ENCODE assay signal across 9 cellular contexts in genomic region chr18:74476154-74476553, GRCh38. TPM values are rescaled to one million over a fixed set of nuclear protein-coding genes. Genes with fewer than 3 reads are reported as not detected.
DNase-seq lines count a peak whose midpoint lies in the region; ATAC-seq and TF ChIP-seq lines count a peak whose summit lies in the region.
"Had no signal": no experiment of that assay in that cellular context is flagged by ENCODE, and none has a peak within 500 bp of the region (broad histone marks: within the 10 kb centered on the region; RNA-seq: fewer than 3 reads in every experiment).

No MANE protein-coding gene starts in this region.

- DNase-seq in BJ (ENCODE audit: low read depth) (no peak), HuH-7 (ENCODE audit: low spot score) (peak; percentile 70), mammary epithelial cell (no peak), medulla oblongata (ENCODE audit: extremely low spot score) (peak; percentile 86), NCI-H2081 (lab: John Stamatoyannopoulos, UW) (no peak)
- no peak for DNase-seq in naive thymus-derived CD4-positive, alpha-beta T cell

- H3K27ac ChIP-seq in mammary epithelial cell (ENCODE audit: insufficient read depth, low read depth, low read length) = no peak overlapping the region
- no peak overlapping the region for H3K27ac ChIP-seq in naive thymus-derived CD4-positive, alpha-beta T cell (ENCODE audit: low read depth, low read length)
- H3K27ac ChIP-seq: SK-N-MC had no signal

- in situ Hi-C loops in mammary epithelial cell (cut with MboI; ENCODE audit: low sequenced_read_pairs in 2 of 2) = loop anchor here in 1 of 2 donors (25.0 kb wide), 1 partner anchor 289 kb away; no protein-coding TSS in a partner anchor

- H3K36me3 Mint-ChIP-seq in naive thymus-derived CD4-positive, alpha-beta T cell = no peaks in the 10 kb centered on the region

- dilution Hi-C loops in mammary epithelial cell (cut with HindIII; ENCODE audit: low sequenced_read_pairs) = loop anchor here (5.0 kb wide), 1 partner anchor 56 kb away; the partner anchor contains the start of gene CNDP1

- peaks cover 0 to 4% (median 0%) of the 10 kb centered on the region in 7 donors for H3K4me1 Mint-ChIP-seq in naive thymus-derived CD4-positive, alpha-beta T cell

- no peaks in the 10 kb centered on the region for H3K79me2 ChIP-seq in mammary epithelial cell (ENCODE audit: insufficient read depth, low read length)

- intact Hi-C loops in mammary epithelial cell (cut with micrococcal nuclease) = no loop called here
- intact Hi-C loops in naive thymus-derived CD4-positive, alpha-beta T cell (cut with micrococcal nuclease) = loop anchor here in 1 of 2 donors (5.0 kb wide), 1 partner anchor 34 kb away; no protein-coding TSS in a partner anchor

- no peaks in the 10 kb centered on the region for H3K36me3 ChIP-seq in BJ (ENCODE audit: control insufficient read depth, insufficient read depth, low read length)
- H3K36me3 ChIP-seq in mammary epithelial cell (ENCODE audit: insufficient read depth, low read length) = no peaks in the 10 kb centered on the region
- no peaks in the 10 kb centered on the region for H3K36me3 ChIP-seq in naive thymus-derived CD4-positive, alpha-beta T cell (ENCODE audit: control insufficient read depth in 2 of 3, insufficient read depth in 3 of 3, low read length in 3 of 3)

- H3K4me2 ChIP-seq in mammary epithelial cell (ENCODE audit: insufficient read depth, low read depth, low read length) = no peak overlapping the region

- ATAC-seq in HG03460 (IDR thresholded peaks at IDR 0.05; ENCODE audit: unreplicated experiment) (no peak), GM18867 (IDR thresholded peaks at IDR 0.05; ENCODE audit: unreplicated experiment) (no peak)
- no peak for ATAC-seq in naive thymus-derived CD4-positive, alpha-beta T cell

- H3K4me3 Mint-ChIP-seq in naive thymus-derived CD4-positive, alpha-beta T cell = no peak overlapping the region

- H3K27me3 Mint-ChIP-seq in naive thymus-derived CD4-positive, alpha-beta T cell = peaks cover 0 to 5% (median 0%) of the 10 kb centered on the region in 5 donors

- peaks cover 0 to 2% (median 0%) of the 10 kb centered on the region in 11 donors for H3K9me3 Mint-ChIP-seq in naive thymus-derived CD4-positive, alpha-beta T cell

- H3K27me3 ChIP-seq in BJ (ENCODE audit: control insufficient read depth, insufficient read depth, low read length) = peaks cover 4% of the 10 kb centered on the region; the same call in 1 of the 2 replicates
- no peaks in the 10 kb centered on the region for H3K27me3 ChIP-seq in mammary epithelial cell (ENCODE audit: insufficient read depth, low read length)
- no peaks in the 10 kb centered on the region for H3K27me3 ChIP-seq in naive thymus-derived CD4-positive, alpha-beta T cell (ENCODE audit: control insufficient read depth in 2 of 2, insufficient read depth in 2 of 2, low read length in 2 of 2)

- H4K20me1 ChIP-seq in mammary epithelial cell (ENCODE audit: insufficient read depth, low read length) = no peaks in the 10 kb centered on the region

- no peaks in the 10 kb centered on the region for H3K4me1 ChIP-seq in mammary epithelial cell (ENCODE audit: insufficient read depth, low read length)
- H3K4me1 ChIP-seq in naive thymus-derived CD4-positive, alpha-beta T cell (ENCODE audit: control insufficient read depth in 2 of 2, insufficient read depth in 2 of 2, low read length in 2 of 2) = no peaks in the 10 kb centered on the region

- WGBS in mammary epithelial cell (ENCODE audit: low coverage, missing lambda C conversion rate) = 37% methylated on average over 6 of the region's 6 CpGs

- no TSS peak for BruUV-seq in mammary epithelial cell (replicated peaks; lab: Mats Ljungman, UMichigan)

- H3K9ac ChIP-seq in mammary epithelial cell (ENCODE audit: insufficient read depth, low read length) = no peak overlapping the region

- TF ChIP-seq CTCF in BJ (IDR thresholded peaks at IDR 0.05; ENCODE audit: insufficient read depth, low read depth, low read length) (peak; percentile 56), mammary epithelial cell (conservative IDR thresholded peaks at IDR 0.05 in 1 of 2, IDR thresholded peaks at IDR 0.05 in 1 of 2; ENCODE audit: extremely low read depth in 1 of 2, insufficient read depth in 1 of 2, low read depth in 1 of 2, low read length in 2 of 2) (peak; percentile 30 to 44)

- CTCF ChIA-PET in BJ (lab: Yijun Ruan, JAX) (interaction anchor here (0.6 to 2.1 kb wide), 4 partner anchors 10 to 633 kb away, joined by 3 to 6 read pairs (median 4); no protein-coding TSS in a partner anchor), mammary epithelial cell (lab: Charles Lee; ENCODE audit: low non-redundant PET) (interaction anchor here (0.7 kb wide), 1 partner anchor 209 kb away, joined by 4 read pairs; no protein-coding TSS in a partner anchor)
- CTCF ChIA-PET in naive thymus-derived CD4-positive, alpha-beta T cell (lab: Charles Lee) = interaction anchor here (0.8 kb wide), 1 partner anchor 17 kb away, joined by 3 read pairs; no protein-coding TSS in a partner anchor

- H3K4me3 ChIP-seq in BJ (ENCODE audit: low read depth, low read length) = no peak overlapping the region
- no peak overlapping the region for H3K4me3 ChIP-seq in mammary epithelial cell (replicated peaks in 1 of 3; ENCODE audit: insufficient read depth in 1 of 3, low read depth in 2 of 3, low read length in 3 of 3)
- no peak overlapping the region for H3K4me3 ChIP-seq in naive thymus-derived CD4-positive, alpha-beta T cell (ENCODE audit: low read length)
- H3K4me3 ChIP-seq: SK-N-MC had no signal

- H3K9me3 ChIP-seq in mammary epithelial cell (replicated peaks; ENCODE audit: insufficient read depth, low read length) = no peaks in the 10 kb centered on the region
- H3K9me3 ChIP-seq in naive thymus-derived CD4-positive, alpha-beta T cell (ENCODE audit: control insufficient read depth in 2 of 3, low read length in 3 of 3) = no peaks in the 10 kb centered on the region

- no peak overlapping the region for H3K27ac Mint-ChIP-seq in naive thymus-derived CD4-positive, alpha-beta T cell

- H2AFZ ChIP-seq in mammary epithelial cell (ENCODE audit: low read depth, low read length) = no peak overlapping the region

- POLR2A ChIA-PET in BJ (lab: Charles Lee) = no interaction called here
- POLR2A ChIA-PET in naive thymus-derived CD4-positive, alpha-beta T cell (lab: Charles Lee) = no interaction called here

RNA-seq across cellular contexts. Expression of gene DIPK1C, which starts 19.0 kb away (rescaled TPM):
- polyA plus RNA-seq in BJ (2011; rRNA removed) (not detected in 2 replicates), mammary epithelial cell (not detected)
- not detected in 2 replicates for polyA minus RNA-seq in BJ (2011; rRNA and poly(A)+ RNA removed)
- total RNA-seq in mammary epithelial cell = not detected
- not detected for polyA minus RNA-seq in mammary epithelial cell
- not detected for total RNA-seq in naive thymus-derived CD4-positive, alpha-beta T cell
- polyA plus RNA-seq in naive thymus-derived CD4-positive, alpha-beta T cell = not detected

RNA-seq across cellular contexts. Expression of gene CNDP2, which starts 20.0 kb away (rescaled TPM):
- polyA plus RNA-seq in BJ (2011; rRNA removed) = 86.6 and 99.4 TPM in 2 replicates
- 48.1 and 85.1 TPM in 2 replicates for polyA minus RNA-seq in BJ (2011; rRNA and poly(A)+ RNA removed)
- total RNA-seq in mammary epithelial cell = 100 to 1,000 TPM; 130 to 159 TPM
- 97.7 TPM for polyA plus RNA-seq in mammary epithelial cell
- polyA minus RNA-seq in mammary epithelial cell = 111 TPM
- 100 to 1,000 TPM; 112 to 169 (median 148) TPM for total RNA-seq in naive thymus-derived CD4-positive, alpha-beta T cell
- polyA plus RNA-seq in naive thymus-derived CD4-positive, alpha-beta T cell = 100 to 1,000 TPM in 1 of 2 donors, 10 to 100 TPM in 1; 87.7 to 131 TPM

RNA-seq across cellular contexts. Expression of gene CNDP1, which starts 58.1 kb away (rescaled TPM):
- polyA plus RNA-seq in BJ (2011; rRNA removed) (not detected in 2 replicates), mammary epithelial cell (not detected)
- 0.15 TPM in 1 of 2 replicates, not detected in the other for polyA minus RNA-seq in BJ (2011; rRNA and poly(A)+ RNA removed)
- under 1 TPM in 1 of 2 donors, not detected in 1; under 0.01 TPM for total RNA-seq in mammary epithelial cell
- polyA minus RNA-seq in mammary epithelial cell = not detected
- total RNA-seq in naive thymus-derived CD4-positive, alpha-beta T cell = under 1 TPM in 2 of 5 experiments, not detected in 3; 0.19 to 0.34 TPM
- under 1 TPM in 1 of 2 donors, not detected in 1; 0.12 TPM for polyA plus RNA-seq in naive thymus-derived CD4-positive, alpha-beta T cell

Comparison
In these comparisons a context has a peak if more than half of its experiments do, and no peak if none do; other contexts are left out.
1. DNase-seq: peak in HuH-7 (single experiment) and medulla oblongata (single experiment); none in BJ (single experiment), mammary epithelial cell (single experiment), naive thymus-derived CD4-positive, alpha-beta T cell (0 of 9) and NCI-H2081 (0 of 2).